Comparison of ENCODE assay signal across 8 cellular contexts in genomic region chr19:2607712-2608601, GRCh38.
DNase-seq lines count a peak whose midpoint lies in the region; ATAC-seq and TF ChIP-seq lines count a peak whose summit lies in the region.

No MANE protein-coding gene starts in this region.

- DNase-seq in activated T-cell treated with anti-CD3 and anti-CD28 coated beads for 48 hours (ENCODE audit: low read depth): peak; percentile 84
- peak; percentile 65 for DNase-seq in sigmoid colon
- no peak for DNase-seq in inferior parietal cortex (ENCODE audit: extremely low spot score)
- no peak for DNase-seq in kidney glomerular epithelial cell (lab: John Stamatoyannopoulos, UW)
- DNase-seq in left lobe of liver (ENCODE audit: low spot score): no peak

- intact Hi-C loops in sigmoid colon (cut with DNase I): no loop called here

- 60 to 76% methylated on average over 47 of the region's 47 CpGs for WGBS in sigmoid colon, 2 donors

- H3K4me3 ChIP-seq in sigmoid colon: no peak overlapping the region

- no peak for TF ChIP-seq EP300 in sigmoid colon (IDR thresholded peaks at IDR 0.05)

- no peaks in the 10 kb centered on the region for H3K27me3 ChIP-seq in sigmoid colon

- H3K4me1 ChIP-seq in sigmoid colon: peaks cover 0 to 32% (median 22%) of the 10 kb centered on the region in 4 donors

- TF ChIP-seq POLR2A in sigmoid colon (IDR thresholded peaks at IDR 0.05): no peak

- no peak for TF ChIP-seq CTCF in sigmoid colon (IDR thresholded peaks at IDR 0.05)

- ATAC-seq in GM19328 (IDR thresholded peaks at IDR 0.05; ENCODE audit: unreplicated experiment) (peak; percentile 32), HG03521 (IDR thresholded peaks at IDR 0.05; ENCODE audit: unreplicated experiment) (peak; percentile 41), GM19467 (IDR thresholded peaks at IDR 0.05; ENCODE audit: unreplicated experiment) (no peak), left lobe of liver (no peak)

- H3K27ac ChIP-seq in sigmoid colon: peak overlapping the region in 2 of 4 donors; percentile 41 to 94

- no peaks in the 10 kb centered on the region for H3K9me3 ChIP-seq in sigmoid colon

- H3K36me3 ChIP-seq in sigmoid colon: no peaks in the 10 kb centered on the region

Comparison
In these comparisons a context has a peak if more than half of its experiments do, and no peak if none do; other contexts are left out.
1. ATAC-seq: peak in GM19328 (single experiment) and HG03521 (single experiment); none in GM19467 (single experiment) and left lobe of liver (single experiment).
2. DNase-seq: peak in activated T-cell treated with anti-CD3 and anti-CD28 coated beads for 48 hours (single experiment) and sigmoid colon (single experiment); none in inferior parietal cortex (single experiment), kidney glomerular epithelial cell (single experiment) and left lobe of liver (single experiment).